Comparison of ENCODE assay signal across 22 cellular contexts in genomic region chr1:95111014-95111413, GRCh38.
"Had no signal": no experiment of that assay in that cellular context is flagged by ENCODE, and none has a peak within 500 bp of the region (broad histone marks: within the 10 kb centered on the region; RNA-seq: fewer than 3 reads in every experiment).

No MANE protein-coding gene starts in this region.

- H3K79me2 ChIP-seq: hepatocyte had no signal

- H3K27ac ChIP-seq: colonic mucosa, epithelial cell of prostate, esophagus muscularis mucosa, foreskin keratinocyte, gastroesophageal sphincter, heart left ventricle, hepatocyte, left lung, lower lobe of right lung had no signal

- H3K4me2 ChIP-seq: hepatocyte had no signal

- H3K4me3 ChIP-seq: colonic mucosa, esophagus muscularis mucosa, gastroesophageal sphincter, heart left ventricle, hepatocyte, left lung, lower lobe of right lung, mucosa of descending colon had no signal

- H3K9me3 ChIP-seq: colonic mucosa, esophagus muscularis mucosa, gastroesophageal sphincter, heart left ventricle, left lung, lower lobe of right lung, mucosa of descending colon had no signal

- H3K4me1 ChIP-seq: colonic mucosa, esophagus muscularis mucosa, foreskin keratinocyte, gastroesophageal sphincter, lower lobe of right lung had no signal

- FAIRE-seq: endometrium, frontal cortex, islet of Langerhans, keratinocyte had no signal

- DNase-seq: colonic mucosa; cortex of kidney; effector CD8-positive, alpha-beta T cell; effector memory CD8-positive, alpha-beta T cell; endodermal cell; foreskin keratinocyte; heart left ventricle; left cardiac atrium; left lung; left ventricle myocardium superior; lower lobe of right lung; mesenchymal stem cell; mucosa of descending colon; naive B cell had no signal

- H3K36me3 ChIP-seq: colonic mucosa, esophagus muscularis mucosa, gastroesophageal sphincter, heart left ventricle, left lung, lower lobe of right lung had no signal

- H3K27me3 ChIP-seq: colonic mucosa, esophagus muscularis mucosa, gastroesophageal sphincter, hepatocyte had no signal

- ATAC-seq: effector memory CD8-positive, alpha-beta T cell; foreskin keratinocyte; gastroesophageal sphincter; heart left ventricle; left cardiac atrium; left lung; left ventricle myocardium superior; lower lobe of right lung; mucosa of descending colon had no signal

- H2AFZ ChIP-seq: hepatocyte had no signal
